1 cellular context compared by ENCODE assay signal in genomic region chrX:65596270-65596669, GRCh38.
A peak's percentile ranks its signal among the peaks of the same experiment; 100 is the strongest.
TF ChIP-seq lines count a peak whose summit lies in the region.

No MANE protein-coding gene starts in this region.

TF ChIP-seq in IMR-90, 13 proteins besides CTCF, POLR2A, EP300 and RAD21:
- TF ChIP-seq NFE2L2 (IDR thresholded peaks at IDR 0.05; ENCODE audit: low read depth, low read length), result no peak
- TF ChIP-seq FOS (IDR thresholded peaks at IDR 0.05; ENCODE audit: low read depth, low read length), result peak; percentile 45; the same call in 1 of the 2 replicates
